In the genomic region with DNA sequence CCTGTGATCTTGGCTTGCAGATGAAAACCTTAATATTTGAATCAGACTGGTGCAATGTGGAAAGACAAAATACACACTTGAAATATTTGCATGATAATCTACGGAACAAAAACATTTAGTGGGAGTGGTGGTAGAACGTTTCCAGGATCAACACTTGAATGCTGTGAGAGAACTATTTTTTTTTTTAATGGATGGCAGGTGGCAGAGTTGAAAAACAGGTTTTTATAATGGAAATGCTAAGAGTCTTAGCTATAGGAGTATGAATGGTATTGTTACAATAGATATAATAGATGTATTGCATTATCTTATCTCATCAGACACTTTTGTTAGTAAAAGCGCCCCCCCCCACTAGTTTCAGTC, we compare ENCODE assay signal across 23 cellular contexts. TPM values are rescaled to one million over a fixed set of nuclear protein-coding genes. Genes with fewer than 3 reads are reported as not detected.
DNase-seq lines count a peak whose midpoint lies in the region; ATAC-seq and TF ChIP-seq lines count a peak whose summit lies in the region.
"Had no signal": no experiment of that assay in that cellular context is flagged by ENCODE, and none has a peak within 500 bp of the region (broad histone marks: within the 10 kb centered on the region; RNA-seq: fewer than 3 reads in every experiment).

No MANE protein-coding gene starts in this region.

- H4K20me1 ChIP-seq in GM23338 (replicated peaks; ENCODE audit: insufficient read depth): no peaks in the 10 kb centered on the region

- H3K4me3 ChIP-seq in GM23338: peak overlapping the region; percentile 1; the same call in 1 of the 2 replicates
- H3K4me3 ChIP-seq: cardiac muscle cell, GM12878, SJSA1, smooth muscle cell had no signal

- TF ChIP-seq CTCF in GM23338 (conservative IDR thresholded peaks at IDR 0.05; ENCODE audit: low read depth in 2 of 2) (no peak), mesothelial cell of epicardium (IDR thresholded peaks at IDR 0.05; ENCODE audit: unreplicated experiment) (no peak)

- H3K4me1 ChIP-seq in GM23338 (ENCODE audit: insufficient read depth): peaks cover 30% of the 10 kb centered on the region
- H3K4me1 ChIP-seq: foreskin keratinocyte, SJSA1 had no signal

- no peaks in the 10 kb centered on the region for H3K27me3 ChIP-seq in GM23338 (ENCODE audit: insufficient read depth)
- H3K27me3 ChIP-seq: cardiac muscle cell, foreskin keratinocyte, SJSA1 had no signal

- no peaks in the 10 kb centered on the region for H3F3A ChIP-seq in GM23338 (replicated peaks; ENCODE audit: low read depth)

- peaks cover 34% of the 10 kb centered on the region for H3K4me1 Mint-ChIP-seq in GM23338
- peaks cover 39% of the 10 kb centered on the region for H3K4me1 Mint-ChIP-seq in mesothelial cell of epicardium

- H3K27ac Mint-ChIP-seq in GM23338 (no peak overlapping the region), mesothelial cell of epicardium (peak overlapping the region; percentile 75)

- DNase-seq in GM23338 (ENCODE audit: low spot score) (peak; percentile 28), NCI-H1417 treated with DMSO at 0.1 percent for 48 hours (lab: John Stamatoyannopoulos, UW) (peak; percentile 40), NCI-H748 (lab: John Stamatoyannopoulos, UW; ENCODE audit: unreplicated experiment) (peak; percentile 99), mesothelial cell of epicardium (ENCODE audit: low spot score in 2 of 2, unreplicated experiment in 2 of 2) (no peak), GM19238 (ENCODE audit: insufficient read length, low spot score) (no peak), pons (ENCODE audit: low spot score) (no peak), inferior parietal cortex (ENCODE audit: extremely low spot score) (no peak)
- DNase-seq: activated effector memory CD4-positive, alpha-beta T cell treated with anti-CD3 and anti-CD28 coated beads, Interleukin-2, amount 50 U/mL, for 16 hours; AML-193; dermis blood vessel endothelial cell; foreskin keratinocyte; hippocampal formation; NCI-H524 treated with DMSO at 0.1 percent for 48 hours; stimulated activated CD4-positive, alpha-beta T cell treated with anti-CD3 and anti-CD28 coated beads, Interleukin-4, amount 100 ng/mL, for 4 hours had no signal

- peaks cover 5% of the 10 kb centered on the region; the same call in 2 of the 3 replicates for H3K36me3 Mint-ChIP-seq in GM23338 (ENCODE audit: low read depth)
- peaks cover 3% of the 10 kb centered on the region for H3K36me3 Mint-ChIP-seq in mesothelial cell of epicardium

- H3K9me3 Mint-ChIP-seq in GM23338: no peaks in the 10 kb centered on the region
- no peaks in the 10 kb centered on the region for H3K9me3 Mint-ChIP-seq in mesothelial cell of epicardium
- H3K9me3 Mint-ChIP-seq: IgD-negative memory B cell; neural crest cell; T-helper 2 cell treated with Interferon-gamma antibody and Interleukin-4, amounts not matched to agents 5 μg/mL and 100 μg/mL, for 36 hours had no signal

- no peaks in the 10 kb centered on the region for H3K9me2 ChIP-seq in GM23338 (ENCODE audit: insufficient read depth)

- H2AFZ ChIP-seq in GM23338: no peak overlapping the region

- no peaks in the 10 kb centered on the region for H3K27me3 Mint-ChIP-seq in GM23338 (ENCODE audit: insufficient read depth, low read depth, poor library complexity)
- H3K27me3 Mint-ChIP-seq in mesothelial cell of epicardium (ENCODE audit: low read depth): no peaks in the 10 kb centered on the region
- H3K27me3 Mint-ChIP-seq: IgD-negative memory B cell had no signal

- peak overlapping the region; percentile 76 for H3K27ac ChIP-seq in GM23338 (ENCODE audit: low read depth)
- H3K27ac ChIP-seq: cardiac muscle cell, epithelial cell of prostate, foreskin keratinocyte, SJSA1 had no signal

- H3K4me3 Mint-ChIP-seq in GM23338 (peak overlapping the region; percentile 42), mesothelial cell of epicardium (no peak overlapping the region)
- H3K4me3 Mint-ChIP-seq: IgD-negative memory B cell; neural crest cell; T-helper 2 cell treated with Interferon-gamma antibody and Interleukin-4, amounts not matched to agents 5 μg/mL and 100 μg/mL, for 36 hours had no signal

- peak overlapping the region; percentile 27 for H3K4me2 ChIP-seq in GM23338
- H3K4me2 ChIP-seq: smooth muscle cell had no signal

- peak; percentile 28; the same call in 1 of the 3 replicates for ATAC-seq in GM23338
- ATAC-seq: foreskin keratinocyte, Panc1 had no signal

- no peaks in the 10 kb centered on the region for H3K36me3 ChIP-seq in GM23338 (ENCODE audit: insufficient read depth)
- H3K36me3 ChIP-seq: cardiac muscle cell, SJSA1 had no signal

- H3K79me2 ChIP-seq in GM23338 (replicated peaks; ENCODE audit: insufficient read depth): no peaks in the 10 kb centered on the region; the same call in 1 of the 2 replicates

TF ChIP-seq in GM23338, 12 proteins besides CTCF, POLR2A, EP300 and RAD21:
- TF ChIP-seq ZNF114 (CRISPR knock-in tag; IDR thresholded peaks at IDR 0.05) (no peak), STAT1 (IDR thresholded peaks at IDR 0.05; ENCODE audit: unreplicated experiment) (no peak), POLR2AphosphoS5 (IDR thresholded peaks at IDR 0.05; ENCODE audit: low read depth) (no peak), NANOG (IDR thresholded peaks at IDR 0.05; ENCODE audit: borderline replicate concordance) (peak; percentile 78; the same call in 1 of the 2 replicates), EZH2phosphoT487 (IDR thresholded peaks at IDR 0.05; ENCODE audit: unreplicated experiment) (no peak), ZNF331 (CRISPR knock-in tag; IDR thresholded peaks at IDR 0.05; ENCODE audit: low read depth) (no peak)

RNA-seq across cellular contexts. Expression of gene CDKAL1, which starts 49.2 kb away (rescaled TPM):
- 22.5 and 35.0 TPM in 2 replicates for total RNA-seq in GM23338 (2014; rRNA removed; shearing (Covaris generic))
- 15.9 and 17.8 TPM in 2 replicates for polyA plus RNA-seq in GM23338 (2016; fragmentation: Nextera tagmentation; extraction: Ambion mirVana)
- total RNA-seq in mesothelial cell of epicardium: 21.2 to 22.6 TPM (median 22.0 TPM) in 3 replicates

Comparison
In these comparisons a context has a peak if more than half of its experiments do, and no peak if none do; other contexts are left out.
1. DNase-seq: peak in GM23338 (single experiment), NCI-H1417 treated with DMSO at 0.1 percent for 48 hours (single experiment) and NCI-H748 (single experiment); none in mesothelial cell of epicardium (0 of 2), GM19238 (single experiment), pons (single experiment) and inferior parietal cortex (single experiment).